ENCODE assay signal across 2 cellular contexts in genomic region chr16:84677849-84678248, GRCh38.
TF ChIP-seq lines count a peak whose summit lies in the region.

No MANE protein-coding gene starts in this region.

TF ChIP-seq in K562, 482 proteins besides CTCF, POLR2A, EP300 and RAD21 (continues in another document):
- TF ChIP-seq, protein P1, sequence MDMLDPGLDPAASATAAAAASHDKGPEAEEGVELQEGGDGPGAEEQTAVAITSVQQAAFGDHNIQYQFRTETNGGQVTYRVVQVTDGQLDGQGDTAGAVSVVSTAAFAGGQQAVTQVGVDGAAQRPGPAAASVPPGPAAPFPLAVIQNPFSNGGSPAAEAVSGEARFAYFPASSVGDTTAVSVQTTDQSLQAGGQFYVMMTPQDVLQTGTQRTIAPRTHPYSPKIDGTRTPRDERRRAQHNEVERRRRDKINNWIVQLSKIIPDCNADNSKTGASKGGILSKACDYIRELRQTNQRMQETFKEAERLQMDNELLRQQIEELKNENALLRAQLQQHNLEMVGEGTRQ (CRISPR knock-in tag; IDR thresholded peaks at IDR 0.05), result peak; percentile 37; the same call in 1 of the 2 replicates
- no peak for TF ChIP-seq E2F3 (CRISPR knock-in tag; IDR thresholded peaks at IDR 0.05)
- no peak for TF ChIP-seq E4F1 (CRISPR knock-in tag; IDR thresholded peaks at IDR 0.05; ENCODE audit: borderline replicate concordance)
- peak; percentile 53 for TF ChIP-seq L3MBTL2 (IDR thresholded peaks at IDR 0.05)
- TF ChIP-seq CREM (IDR thresholded peaks at IDR 0.05; ENCODE audit: low read depth), result 0 out of 2 replicates have a peak, but pooled peaks have one; percentile 2
- peak; percentile 66; the same call in 1 of the 2 replicates for TF ChIP-seq USF1 (CRISPR knock-in tag; IDR thresholded peaks at IDR 0.05)
- TF ChIP-seq RAD51 (IDR thresholded peaks at IDR 0.05; ENCODE audit: borderline replicate concordance, low read depth), result peak; percentile 60; the same call in 1 of the 2 replicates

TF ChIP-seq in HEK293T, 16 proteins besides CTCF, POLR2A, EP300 and RAD21:
- TF ChIP-seq HDGF (IDR thresholded peaks at IDR 0.05; ENCODE audit: borderline replicate concordance) (no peak), SUZ12 (IDR thresholded peaks at IDR 0.05) (no peak), CTBP1 (IDR thresholded peaks at IDR 0.05; ENCODE audit: borderline replicate concordance) (no peak), PKNOX1 (IDR thresholded peaks at IDR 0.05) (no peak), ARNT (IDR thresholded peaks at IDR 0.05) (no peak), FOXK2 (IDR thresholded peaks at IDR 0.05) (no peak), ELF4 (IDR thresholded peaks at IDR 0.05) (no peak), FOXM1 (IDR thresholded peaks at IDR 0.05; ENCODE audit: borderline replicate concordance) (no peak), NFRKB (IDR thresholded peaks at IDR 0.05) (no peak), L3MBTL2 (conservative IDR thresholded peaks at IDR 0.05) (no peak), FOXA1 (IDR thresholded peaks at IDR 0.05) (no peak), LEF1 (IDR thresholded peaks at IDR 0.05; ENCODE audit: borderline replicate concordance) (no peak), TARDBP (IDR thresholded peaks at IDR 0.05) (no peak), ZNF384 (IDR thresholded peaks at IDR 0.05) (no peak)
